In the genomic region with DNA sequence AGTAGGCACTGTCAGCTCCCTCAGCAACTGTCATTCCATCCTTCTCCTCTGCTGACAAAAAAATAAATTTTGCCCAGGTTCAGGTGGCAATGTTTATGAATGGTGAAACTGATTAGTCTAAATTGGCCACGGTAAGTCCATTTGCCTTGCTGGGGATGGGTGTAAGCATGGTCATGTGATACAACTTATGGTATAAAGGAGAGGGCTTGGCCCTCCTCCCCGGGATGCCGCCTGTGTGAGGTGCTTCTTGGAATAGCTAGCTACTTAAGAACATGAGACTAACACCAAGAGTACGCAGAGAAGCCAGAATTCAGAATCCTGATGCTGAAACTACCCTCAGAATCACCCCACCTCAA, we compare ENCODE assay signal across 1 cellular context.
TF ChIP-seq lines count a peak whose summit lies in the region.

No MANE protein-coding gene starts in this region.

TF ChIP-seq in GM23338, 12 proteins besides CTCF, POLR2A, EP300 and RAD21 (continued from another document):
- TF ChIP-seq REST (IDR thresholded peaks at IDR 0.05; ENCODE audit: unreplicated experiment) (no peak), STAT1 (IDR thresholded peaks at IDR 0.05; ENCODE audit: unreplicated experiment) (no peak), CREB1 (CRISPR knock-in tag; IDR thresholded peaks at IDR 0.05; ENCODE audit: low read depth) (no peak), NANOG (IDR thresholded peaks at IDR 0.05; ENCODE audit: borderline replicate concordance) (no peak), EZH2 (IDR thresholded peaks at IDR 0.05; ENCODE audit: low read depth, unreplicated experiment) (no peak), ETS1 (IDR thresholded peaks at IDR 0.05) (no peak), POLR2AphosphoS5 (IDR thresholded peaks at IDR 0.05; ENCODE audit: low read depth) (no peak), JUNB (IDR thresholded peaks at IDR 0.05; ENCODE audit: unreplicated experiment) (no peak), ZNF114 (CRISPR knock-in tag; IDR thresholded peaks at IDR 0.05) (no peak), EZH2phosphoT487 (IDR thresholded peaks at IDR 0.05; ENCODE audit: unreplicated experiment) (no peak)
